In the genomic region with DNA sequence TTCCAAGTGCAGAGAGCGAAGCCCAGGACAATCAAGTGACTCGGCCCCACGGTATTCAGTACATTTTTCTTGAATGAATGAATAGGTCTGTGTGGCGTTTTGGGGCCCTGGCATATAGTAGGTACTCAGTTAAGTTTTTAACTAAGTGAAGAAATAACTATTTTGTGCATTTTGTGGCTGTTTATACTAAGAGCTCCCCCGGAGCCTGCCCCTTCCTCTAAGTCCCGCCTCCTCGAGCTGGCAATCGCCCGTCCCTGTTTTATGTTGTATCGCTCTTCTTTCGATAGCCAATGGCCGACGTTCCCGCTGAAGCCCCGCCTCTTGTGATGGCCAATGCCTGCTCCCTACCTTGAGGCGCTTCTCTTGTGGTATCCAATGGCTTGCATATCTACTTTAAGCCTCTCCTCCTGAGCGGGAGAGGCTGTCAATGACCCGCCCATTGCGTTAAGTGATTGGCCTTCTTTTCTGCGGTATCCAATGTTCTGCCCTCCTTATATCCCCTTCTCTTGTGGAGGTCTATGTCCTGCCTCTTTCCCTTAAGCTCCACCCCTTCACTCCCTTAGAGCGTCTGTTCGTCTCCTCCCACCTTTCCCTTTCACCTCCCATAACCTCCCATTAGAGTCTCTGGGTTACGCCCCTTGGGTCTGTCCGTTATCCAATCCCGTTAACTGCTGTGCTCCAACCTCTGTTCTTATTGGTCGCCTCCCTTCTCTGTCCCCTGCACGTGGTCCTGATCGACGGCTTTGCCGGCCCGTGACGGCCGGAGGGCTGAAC, we compare ENCODE assay signal across 1 cellular context.
TF ChIP-seq lines count a peak whose summit lies in the region.

No MANE protein-coding gene starts in this region.

TF ChIP-seq in HepG2, 621 proteins besides CTCF, POLR2A, EP300 and RAD21 (continues in another document):
- TF ChIP-seq CREM (IDR thresholded peaks at IDR 0.05): peak; percentile 56; the same call in 1 of the 2 replicates
- TF ChIP-seq CREM (CRISPR knock-in tag; IDR thresholded peaks at IDR 0.05): no peak
- TF ChIP-seq ZFP90 (CRISPR knock-in tag; IDR thresholded peaks at IDR 0.05; ENCODE audit: borderline replicate concordance): no peak
- TF ChIP-seq, protein P1, sequence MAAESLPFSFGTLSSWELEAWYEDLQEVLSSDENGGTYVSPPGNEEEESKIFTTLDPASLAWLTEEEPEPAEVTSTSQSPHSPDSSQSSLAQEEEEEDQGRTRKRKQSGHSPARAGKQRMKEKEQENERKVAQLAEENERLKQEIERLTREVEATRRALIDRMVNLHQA (CRISPR knock-in tag; IDR thresholded peaks at IDR 0.05): no peak
- TF ChIP-seq IKZF1 (IDR thresholded peaks at IDR 0.05): no peak
- peak; percentile 4 for TF ChIP-seq TEAD3 (CRISPR knock-in tag; optimal IDR thresholded peaks at IDR 0.05; ENCODE audit: borderline replicate concordance)
- TF ChIP-seq NFIB (CRISPR knock-in tag; IDR thresholded peaks at IDR 0.05; ENCODE audit: borderline replicate concordance): no peak
- no peak for TF ChIP-seq MIXL1 (CRISPR knock-in tag; IDR thresholded peaks at IDR 0.05)
- TF ChIP-seq, protein P2, sequence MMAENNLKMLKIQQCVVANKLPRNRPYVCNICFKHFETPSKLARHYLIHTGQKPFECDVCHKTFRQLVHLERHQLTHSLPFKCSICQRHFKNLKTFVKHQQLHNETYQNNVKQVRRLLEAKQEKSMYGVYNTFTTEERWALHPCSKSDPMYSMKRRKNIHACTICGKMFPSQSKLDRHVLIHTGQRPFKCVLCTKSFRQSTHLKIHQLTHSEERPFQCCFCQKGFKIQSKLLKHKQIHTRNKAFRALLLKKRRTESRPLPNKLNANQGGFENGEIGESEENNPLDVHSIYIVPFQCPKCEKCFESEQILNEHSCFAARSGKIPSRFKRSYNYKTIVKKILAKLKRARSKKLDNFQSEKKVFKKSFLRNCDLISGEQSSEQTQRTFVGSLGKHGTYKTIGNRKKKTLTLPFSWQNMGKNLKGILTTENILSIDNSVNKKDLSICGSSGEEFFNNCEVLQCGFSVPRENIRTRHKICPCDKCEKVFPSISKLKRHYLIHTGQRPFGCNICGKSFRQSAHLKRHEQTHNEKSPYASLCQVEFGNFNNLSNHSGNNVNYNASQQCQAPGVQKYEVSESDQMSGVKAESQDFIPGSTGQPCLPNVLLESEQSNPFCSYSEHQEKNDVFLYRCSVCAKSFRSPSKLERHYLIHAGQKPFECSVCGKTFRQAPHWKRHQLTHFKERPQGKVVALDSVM (CRISPR knock-in tag; IDR thresholded peaks at IDR 0.05): no peak
- TF ChIP-seq, protein P3, sequence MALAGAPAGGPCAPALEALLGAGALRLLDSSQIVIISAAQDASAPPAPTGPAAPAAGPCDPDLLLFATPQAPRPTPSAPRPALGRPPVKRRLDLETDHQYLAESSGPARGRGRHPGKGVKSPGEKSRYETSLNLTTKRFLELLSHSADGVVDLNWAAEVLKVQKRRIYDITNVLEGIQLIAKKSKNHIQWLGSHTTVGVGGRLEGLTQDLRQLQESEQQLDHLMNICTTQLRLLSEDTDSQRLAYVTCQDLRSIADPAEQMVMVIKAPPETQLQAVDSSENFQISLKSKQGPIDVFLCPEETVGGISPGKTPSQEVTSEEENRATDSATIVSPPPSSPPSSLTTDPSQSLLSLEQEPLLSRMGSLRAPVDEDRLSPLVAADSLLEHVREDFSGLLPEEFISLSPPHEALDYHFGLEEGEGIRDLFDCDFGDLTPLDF (CRISPR knock-in tag; IDR thresholded peaks at IDR 0.05): peak; percentile 52; the same call in 1 of the 2 replicates
- TF ChIP-seq ZBTB1 (CRISPR knock-in tag; IDR thresholded peaks at IDR 0.05; ENCODE audit: borderline replicate concordance): no peak
- TF ChIP-seq MEIS2 (CRISPR knock-in tag; IDR thresholded peaks at IDR 0.05): no peak
- TF ChIP-seq NFATC3 (CRISPR knock-in tag; IDR thresholded peaks at IDR 0.05): no peak
- TF ChIP-seq, protein P4, sequence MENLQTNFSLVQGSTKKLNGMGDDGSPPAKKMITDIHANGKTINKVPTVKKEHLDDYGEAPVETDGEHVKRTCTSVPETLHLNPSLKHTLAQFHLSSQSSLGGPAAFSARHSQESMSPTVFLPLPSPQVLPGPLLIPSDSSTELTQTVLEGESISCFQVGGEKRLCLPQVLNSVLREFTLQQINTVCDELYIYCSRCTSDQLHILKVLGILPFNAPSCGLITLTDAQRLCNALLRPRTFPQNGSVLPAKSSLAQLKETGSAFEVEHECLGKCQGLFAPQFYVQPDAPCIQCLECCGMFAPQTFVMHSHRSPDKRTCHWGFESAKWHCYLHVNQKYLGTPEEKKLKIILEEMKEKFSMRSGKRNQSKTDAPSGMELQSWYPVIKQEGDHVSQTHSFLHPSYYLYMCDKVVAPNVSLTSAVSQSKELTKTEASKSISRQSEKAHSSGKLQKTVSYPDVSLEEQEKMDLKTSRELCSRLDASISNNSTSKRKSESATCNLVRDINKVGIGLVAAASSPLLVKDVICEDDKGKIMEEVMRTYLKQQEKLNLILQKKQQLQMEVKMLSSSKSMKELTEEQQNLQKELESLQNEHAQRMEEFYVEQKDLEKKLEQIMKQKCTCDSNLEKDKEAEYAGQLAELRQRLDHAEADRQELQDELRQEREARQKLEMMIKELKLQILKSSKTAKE (CRISPR knock-in tag; IDR thresholded peaks at IDR 0.05; ENCODE audit: borderline replicate concordance): no peak
- no peak for TF ChIP-seq PRPF4 (IDR thresholded peaks at IDR 0.05; ENCODE audit: low read depth, low read length, poor library complexity, severe bottlenecking)
- peak; percentile 31; the same call in 1 of the 2 replicates for TF ChIP-seq SAP130 (CRISPR knock-in tag; IDR thresholded peaks at IDR 0.05; ENCODE audit: low read depth)
- TF ChIP-seq ZNF33B (CRISPR knock-in tag; IDR thresholded peaks at IDR 0.05): no peak
- TF ChIP-seq, protein P5, sequence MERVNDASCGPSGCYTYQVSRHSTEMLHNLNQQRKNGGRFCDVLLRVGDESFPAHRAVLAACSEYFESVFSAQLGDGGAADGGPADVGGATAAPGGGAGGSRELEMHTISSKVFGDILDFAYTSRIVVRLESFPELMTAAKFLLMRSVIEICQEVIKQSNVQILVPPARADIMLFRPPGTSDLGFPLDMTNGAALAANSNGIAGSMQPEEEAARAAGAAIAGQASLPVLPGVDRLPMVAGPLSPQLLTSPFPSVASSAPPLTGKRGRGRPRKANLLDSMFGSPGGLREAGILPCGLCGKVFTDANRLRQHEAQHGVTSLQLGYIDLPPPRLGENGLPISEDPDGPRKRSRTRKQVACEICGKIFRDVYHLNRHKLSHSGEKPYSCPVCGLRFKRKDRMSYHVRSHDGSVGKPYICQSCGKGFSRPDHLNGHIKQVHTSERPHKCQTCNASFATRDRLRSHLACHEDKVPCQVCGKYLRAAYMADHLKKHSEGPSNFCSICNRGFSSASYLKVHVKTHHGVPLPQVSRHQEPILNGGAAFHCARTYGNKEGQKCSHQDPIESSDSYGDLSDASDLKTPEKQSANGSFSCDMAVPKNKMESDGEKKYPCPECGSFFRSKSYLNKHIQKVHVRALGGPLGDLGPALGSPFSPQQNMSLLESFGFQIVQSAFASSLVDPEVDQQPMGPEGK (CRISPR knock-in tag; IDR thresholded peaks at IDR 0.05): no peak
- no peak for TF ChIP-seq RARG (CRISPR knock-in tag; IDR thresholded peaks at IDR 0.05; ENCODE audit: low read depth)
- TF ChIP-seq TSC22D2 (CRISPR knock-in tag; IDR thresholded peaks at IDR 0.05; ENCODE audit: borderline replicate concordance): no peak
- no peak; the same call in 1 of the 2 replicates for TF ChIP-seq ELF4 (CRISPR knock-in tag; IDR thresholded peaks at IDR 0.05; ENCODE audit: borderline replicate concordance)
- TF ChIP-seq HDAC6 (IDR thresholded peaks at IDR 0.05; ENCODE audit: low read depth, low read length): no peak
- no peak for TF ChIP-seq CBX5 (CRISPR knock-in tag; IDR thresholded peaks at IDR 0.05; ENCODE audit: borderline replicate concordance)
- TF ChIP-seq, protein P6, sequence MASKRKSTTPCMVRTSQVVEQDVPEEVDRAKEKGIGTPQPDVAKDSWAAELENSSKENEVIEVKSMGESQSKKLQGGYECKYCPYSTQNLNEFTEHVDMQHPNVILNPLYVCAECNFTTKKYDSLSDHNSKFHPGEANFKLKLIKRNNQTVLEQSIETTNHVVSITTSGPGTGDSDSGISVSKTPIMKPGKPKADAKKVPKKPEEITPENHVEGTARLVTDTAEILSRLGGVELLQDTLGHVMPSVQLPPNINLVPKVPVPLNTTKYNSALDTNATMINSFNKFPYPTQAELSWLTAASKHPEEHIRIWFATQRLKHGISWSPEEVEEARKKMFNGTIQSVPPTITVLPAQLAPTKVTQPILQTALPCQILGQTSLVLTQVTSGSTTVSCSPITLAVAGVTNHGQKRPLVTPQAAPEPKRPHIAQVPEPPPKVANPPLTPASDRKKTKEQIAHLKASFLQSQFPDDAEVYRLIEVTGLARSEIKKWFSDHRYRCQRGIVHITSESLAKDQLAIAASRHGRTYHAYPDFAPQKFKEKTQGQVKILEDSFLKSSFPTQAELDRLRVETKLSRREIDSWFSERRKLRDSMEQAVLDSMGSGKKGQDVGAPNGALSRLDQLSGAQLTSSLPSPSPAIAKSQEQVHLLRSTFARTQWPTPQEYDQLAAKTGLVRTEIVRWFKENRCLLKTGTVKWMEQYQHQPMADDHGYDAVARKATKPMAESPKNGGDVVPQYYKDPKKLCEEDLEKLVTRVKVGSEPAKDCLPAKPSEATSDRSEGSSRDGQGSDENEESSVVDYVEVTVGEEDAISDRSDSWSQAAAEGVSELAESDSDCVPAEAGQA (IDR thresholded peaks at IDR 0.05; ENCODE audit: low read depth): 0 out of 2 replicates have a peak, but pooled peaks have one; percentile 22
- TF ChIP-seq, protein P6 (CRISPR knock-in tag; IDR thresholded peaks at IDR 0.05; ENCODE audit: borderline replicate concordance): no peak; the same call in 1 of the 2 replicates
- TF ChIP-seq SP5 (CRISPR knock-in tag; IDR thresholded peaks at IDR 0.05; ENCODE audit: borderline replicate concordance, low read depth): peak; percentile 50; the same call in 1 of the 2 replicates
- TF ChIP-seq ZNF879 (CRISPR knock-in tag; IDR thresholded peaks at IDR 0.05): no peak
- TF ChIP-seq ZMAT3 (CRISPR knock-in tag; conservative IDR thresholded peaks at IDR 0.05): no peak
- TF ChIP-seq, protein P7, sequence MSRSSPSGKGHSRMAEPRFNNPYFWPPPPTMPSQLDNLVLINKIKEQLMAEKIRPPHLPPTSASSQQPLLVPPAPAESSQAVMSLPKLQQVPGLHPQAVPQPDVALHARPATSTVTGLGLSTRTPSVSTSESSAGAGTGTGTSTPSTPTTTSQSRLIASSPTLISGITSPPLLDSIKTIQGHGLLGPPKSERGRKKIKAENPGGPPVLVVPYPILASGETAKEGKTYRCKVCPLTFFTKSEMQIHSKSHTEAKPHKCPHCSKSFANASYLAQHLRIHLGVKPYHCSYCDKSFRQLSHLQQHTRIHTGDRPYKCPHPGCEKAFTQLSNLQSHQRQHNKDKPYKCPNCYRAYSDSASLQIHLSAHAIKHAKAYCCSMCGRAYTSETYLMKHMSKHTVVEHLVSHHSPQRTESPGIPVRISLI (CRISPR knock-in tag; IDR thresholded peaks at IDR 0.05; ENCODE audit: borderline replicate concordance): no peak
- TF ChIP-seq SP1 (IDR thresholded peaks at IDR 0.05): peak; percentile 97
- TF ChIP-seq SP1 (CRISPR knock-in tag; IDR thresholded peaks at IDR 0.05): peak; percentile 94
- peak; percentile 66 for TF ChIP-seq ZNF3 (CRISPR knock-in tag; IDR thresholded peaks at IDR 0.05)
- no peak for TF ChIP-seq ZBTB42 (CRISPR knock-in tag; IDR thresholded peaks at IDR 0.05)
- peak; percentile 58; the same call in 1 of the 2 replicates for TF ChIP-seq MAZ (IDR thresholded peaks at IDR 0.05; ENCODE audit: borderline replicate concordance, low read depth, low read length)
- 0 out of 2 replicates have a peak, but pooled peaks have one; percentile 43 for TF ChIP-seq MAZ (CRISPR knock-in tag; IDR thresholded peaks at IDR 0.05; ENCODE audit: low read depth)
- TF ChIP-seq, protein P8, sequence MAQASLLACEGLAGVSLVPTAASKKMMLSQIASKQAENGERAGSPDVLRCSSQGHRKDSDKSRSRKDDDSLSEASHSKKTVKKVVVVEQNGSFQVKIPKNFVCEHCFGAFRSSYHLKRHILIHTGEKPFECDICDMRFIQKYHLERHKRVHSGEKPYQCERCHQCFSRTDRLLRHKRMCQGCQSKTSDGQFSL (CRISPR knock-in tag; IDR thresholded peaks at IDR 0.05): no peak
- TF ChIP-seq, protein P9, sequence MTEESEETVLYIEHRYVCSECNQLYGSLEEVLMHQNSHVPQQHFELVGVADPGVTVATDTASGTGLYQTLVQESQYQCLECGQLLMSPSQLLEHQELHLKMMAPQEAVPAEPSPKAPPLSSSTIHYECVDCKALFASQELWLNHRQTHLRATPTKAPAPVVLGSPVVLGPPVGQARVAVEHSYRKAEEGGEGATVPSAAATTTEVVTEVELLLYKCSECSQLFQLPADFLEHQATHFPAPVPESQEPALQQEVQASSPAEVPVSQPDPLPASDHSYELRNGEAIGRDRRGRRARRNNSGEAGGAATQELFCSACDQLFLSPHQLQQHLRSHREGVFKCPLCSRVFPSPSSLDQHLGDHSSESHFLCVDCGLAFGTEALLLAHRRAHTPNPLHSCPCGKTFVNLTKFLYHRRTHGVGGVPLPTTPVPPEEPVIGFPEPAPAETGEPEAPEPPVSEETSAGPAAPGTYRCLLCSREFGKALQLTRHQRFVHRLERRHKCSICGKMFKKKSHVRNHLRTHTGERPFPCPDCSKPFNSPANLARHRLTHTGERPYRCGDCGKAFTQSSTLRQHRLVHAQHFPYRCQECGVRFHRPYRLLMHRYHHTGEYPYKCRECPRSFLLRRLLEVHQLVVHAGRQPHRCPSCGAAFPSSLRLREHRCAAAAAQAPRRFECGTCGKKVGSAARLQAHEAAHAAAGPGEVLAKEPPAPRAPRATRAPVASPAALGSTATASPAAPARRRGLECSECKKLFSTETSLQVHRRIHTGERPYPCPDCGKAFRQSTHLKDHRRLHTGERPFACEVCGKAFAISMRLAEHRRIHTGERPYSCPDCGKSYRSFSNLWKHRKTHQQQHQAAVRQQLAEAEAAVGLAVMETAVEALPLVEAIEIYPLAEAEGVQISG (CRISPR knock-in tag; IDR thresholded peaks at IDR 0.05): peak; percentile 75
- TF ChIP-seq ETV5 (CRISPR knock-in tag; IDR thresholded peaks at IDR 0.05; ENCODE audit: borderline replicate concordance): no peak
- no peak for TF ChIP-seq CCAR2 (optimal IDR thresholded peaks at IDR 0.05; ENCODE audit: low read depth, low read length)
- no peak for TF ChIP-seq ZNF891 (CRISPR knock-in tag; IDR thresholded peaks at IDR 0.05)
- no peak for TF ChIP-seq ZNF10 (CRISPR knock-in tag; IDR thresholded peaks at IDR 0.05; ENCODE audit: borderline replicate concordance, low read depth)
- peak; percentile 93 for TF ChIP-seq GABPB1 (CRISPR knock-in tag; IDR thresholded peaks at IDR 0.05)
- TF ChIP-seq PHB2 (IDR thresholded peaks at IDR 0.05; ENCODE audit: partially characterized antibody): no peak
